In the genomic region with DNA sequence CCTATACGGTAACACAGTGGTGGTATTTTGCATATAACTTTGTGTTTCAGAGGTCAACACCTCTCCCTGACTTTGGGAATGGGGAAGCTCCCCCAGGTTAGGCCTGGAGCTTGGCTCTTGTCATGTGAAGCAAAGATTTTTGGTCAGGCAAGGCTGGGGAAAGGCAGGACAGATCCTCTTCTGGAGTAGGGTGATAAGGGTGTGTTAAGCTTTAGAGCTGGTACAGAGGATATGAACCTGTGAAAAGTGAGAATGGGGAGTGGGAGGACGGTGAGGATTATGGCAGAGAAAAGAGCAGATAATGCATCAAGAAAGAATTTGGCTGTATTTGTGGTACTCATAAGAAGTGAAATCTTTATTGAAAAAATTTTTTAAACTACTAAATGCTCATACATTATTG, we compare ENCODE assay signal across 1 cellular context.
TF ChIP-seq lines count a peak whose summit lies in the region.

No MANE protein-coding gene starts in this region.

TF ChIP-seq in K562, 482 proteins besides CTCF, POLR2A, EP300 and RAD21 (continued from another document and continues in another):
- TF ChIP-seq, protein P1, sequence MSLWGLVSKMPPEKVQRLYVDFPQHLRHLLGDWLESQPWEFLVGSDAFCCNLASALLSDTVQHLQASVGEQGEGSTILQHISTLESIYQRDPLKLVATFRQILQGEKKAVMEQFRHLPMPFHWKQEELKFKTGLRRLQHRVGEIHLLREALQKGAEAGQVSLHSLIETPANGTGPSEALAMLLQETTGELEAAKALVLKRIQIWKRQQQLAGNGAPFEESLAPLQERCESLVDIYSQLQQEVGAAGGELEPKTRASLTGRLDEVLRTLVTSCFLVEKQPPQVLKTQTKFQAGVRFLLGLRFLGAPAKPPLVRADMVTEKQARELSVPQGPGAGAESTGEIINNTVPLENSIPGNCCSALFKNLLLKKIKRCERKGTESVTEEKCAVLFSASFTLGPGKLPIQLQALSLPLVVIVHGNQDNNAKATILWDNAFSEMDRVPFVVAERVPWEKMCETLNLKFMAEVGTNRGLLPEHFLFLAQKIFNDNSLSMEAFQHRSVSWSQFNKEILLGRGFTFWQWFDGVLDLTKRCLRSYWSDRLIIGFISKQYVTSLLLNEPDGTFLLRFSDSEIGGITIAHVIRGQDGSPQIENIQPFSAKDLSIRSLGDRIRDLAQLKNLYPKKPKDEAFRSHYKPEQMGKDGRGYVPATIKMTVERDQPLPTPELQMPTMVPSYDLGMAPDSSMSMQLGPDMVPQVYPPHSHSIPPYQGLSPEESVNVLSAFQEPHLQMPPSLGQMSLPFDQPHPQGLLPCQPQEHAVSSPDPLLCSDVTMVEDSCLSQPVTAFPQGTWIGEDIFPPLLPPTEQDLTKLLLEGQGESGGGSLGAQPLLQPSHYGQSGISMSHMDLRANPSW (CRISPR knock-in tag; IDR thresholded peaks at IDR 0.05) = no peak
- TF ChIP-seq MTA2 (IDR thresholded peaks at IDR 0.05; ENCODE audit: low read depth) = peak; percentile 69
- TF ChIP-seq, protein P2, sequence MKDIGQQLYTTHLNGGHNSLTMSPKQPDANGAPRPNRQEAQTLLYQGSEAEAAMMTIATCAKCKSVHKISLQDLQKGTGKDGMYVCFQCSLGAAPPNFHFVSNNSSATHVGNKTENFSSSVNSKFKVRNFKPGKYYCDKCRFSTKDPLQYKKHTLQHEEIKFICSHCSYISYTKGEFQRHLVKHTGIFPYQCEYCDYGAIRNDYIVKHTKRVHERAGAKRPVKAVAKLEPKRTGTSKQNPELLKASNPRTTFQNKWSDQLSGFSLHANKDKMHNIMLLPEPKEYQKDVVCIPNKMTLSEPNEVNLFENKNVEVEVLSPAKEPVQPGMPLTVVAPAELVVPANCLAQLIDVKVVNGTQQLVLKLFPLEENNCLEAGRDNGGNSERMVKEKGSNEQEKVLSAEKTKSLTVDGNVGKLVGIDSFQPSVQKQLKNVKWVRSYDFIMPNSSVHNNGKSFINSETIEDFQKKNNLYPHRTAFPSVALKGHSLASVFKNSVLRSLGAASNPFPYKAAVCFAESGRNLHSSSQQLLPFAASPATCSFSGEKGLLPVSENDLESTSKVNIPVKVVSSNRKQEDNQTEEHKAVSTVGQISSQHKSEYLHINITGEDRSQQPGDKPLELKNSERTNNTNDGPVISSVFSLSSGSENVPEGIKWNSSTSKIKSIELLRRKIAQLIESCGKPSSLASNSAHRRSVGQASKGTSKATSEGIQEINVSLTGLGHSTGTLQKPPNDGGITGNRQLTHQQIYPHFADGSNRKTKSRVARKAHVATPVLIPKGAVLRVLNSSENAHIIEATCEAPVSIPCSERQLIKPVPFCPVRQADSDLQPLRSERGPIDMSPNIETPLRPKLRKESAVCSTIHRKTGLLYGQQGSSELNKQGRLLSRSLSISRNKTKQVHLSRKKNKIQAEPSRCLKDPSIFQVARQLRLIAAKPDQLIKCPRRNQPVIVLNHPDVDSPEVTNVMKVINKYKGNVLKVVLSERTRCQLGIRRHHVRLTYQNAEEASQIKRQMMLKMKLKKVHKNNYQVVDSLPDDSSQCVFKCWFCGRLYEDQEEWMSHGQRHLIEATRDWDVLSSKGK (CRISPR knock-in tag; IDR thresholded peaks at IDR 0.05) = no peak
- no peak for TF ChIP-seq ZNF717 (CRISPR knock-in tag; IDR thresholded peaks at IDR 0.05)
- TF ChIP-seq RBM17 (IDR thresholded peaks at IDR 0.05; ENCODE audit: borderline replicate concordance, low read depth, low read length) = no peak
- TF ChIP-seq, protein P3, sequence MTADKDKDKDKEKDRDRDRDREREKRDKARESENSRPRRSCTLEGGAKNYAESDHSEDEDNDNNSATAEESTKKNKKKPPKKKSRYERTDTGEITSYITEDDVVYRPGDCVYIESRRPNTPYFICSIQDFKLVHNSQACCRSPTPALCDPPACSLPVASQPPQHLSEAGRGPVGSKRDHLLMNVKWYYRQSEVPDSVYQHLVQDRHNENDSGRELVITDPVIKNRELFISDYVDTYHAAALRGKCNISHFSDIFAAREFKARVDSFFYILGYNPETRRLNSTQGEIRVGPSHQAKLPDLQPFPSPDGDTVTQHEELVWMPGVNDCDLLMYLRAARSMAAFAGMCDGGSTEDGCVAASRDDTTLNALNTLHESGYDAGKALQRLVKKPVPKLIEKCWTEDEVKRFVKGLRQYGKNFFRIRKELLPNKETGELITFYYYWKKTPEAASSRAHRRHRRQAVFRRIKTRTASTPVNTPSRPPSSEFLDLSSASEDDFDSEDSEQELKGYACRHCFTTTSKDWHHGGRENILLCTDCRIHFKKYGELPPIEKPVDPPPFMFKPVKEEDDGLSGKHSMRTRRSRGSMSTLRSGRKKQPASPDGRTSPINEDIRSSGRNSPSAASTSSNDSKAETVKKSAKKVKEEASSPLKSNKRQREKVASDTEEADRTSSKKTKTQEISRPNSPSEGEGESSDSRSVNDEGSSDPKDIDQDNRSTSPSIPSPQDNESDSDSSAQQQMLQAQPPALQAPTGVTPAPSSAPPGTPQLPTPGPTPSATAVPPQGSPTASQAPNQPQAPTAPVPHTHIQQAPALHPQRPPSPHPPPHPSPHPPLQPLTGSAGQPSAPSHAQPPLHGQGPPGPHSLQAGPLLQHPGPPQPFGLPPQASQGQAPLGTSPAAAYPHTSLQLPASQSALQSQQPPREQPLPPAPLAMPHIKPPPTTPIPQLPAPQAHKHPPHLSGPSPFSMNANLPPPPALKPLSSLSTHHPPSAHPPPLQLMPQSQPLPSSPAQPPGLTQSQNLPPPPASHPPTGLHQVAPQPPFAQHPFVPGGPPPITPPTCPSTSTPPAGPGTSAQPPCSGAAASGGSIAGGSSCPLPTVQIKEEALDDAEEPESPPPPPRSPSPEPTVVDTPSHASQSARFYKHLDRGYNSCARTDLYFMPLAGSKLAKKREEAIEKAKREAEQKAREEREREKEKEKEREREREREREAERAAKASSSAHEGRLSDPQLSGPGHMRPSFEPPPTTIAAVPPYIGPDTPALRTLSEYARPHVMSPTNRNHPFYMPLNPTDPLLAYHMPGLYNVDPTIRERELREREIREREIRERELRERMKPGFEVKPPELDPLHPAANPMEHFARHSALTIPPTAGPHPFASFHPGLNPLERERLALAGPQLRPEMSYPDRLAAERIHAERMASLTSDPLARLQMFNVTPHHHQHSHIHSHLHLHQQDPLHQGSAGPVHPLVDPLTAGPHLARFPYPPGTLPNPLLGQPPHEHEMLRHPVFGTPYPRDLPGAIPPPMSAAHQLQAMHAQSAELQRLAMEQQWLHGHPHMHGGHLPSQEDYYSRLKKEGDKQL (CRISPR knock-in tag; IDR thresholded peaks at IDR 0.05; ENCODE audit: borderline replicate concordance) = no peak
- TF ChIP-seq HDGF (IDR thresholded peaks at IDR 0.05) = no peak
- peak; percentile 76 for TF ChIP-seq CBFA2T2 (conservative IDR thresholded peaks at IDR 0.05)
- TF ChIP-seq ZFP30 (CRISPR knock-in tag; IDR thresholded peaks at IDR 0.05; ENCODE audit: borderline replicate concordance) = no peak
- no peak for TF ChIP-seq ZNF445 (CRISPR knock-in tag; IDR thresholded peaks at IDR 0.05; ENCODE audit: low read depth)
- TF ChIP-seq POLR2AphosphoS5 (IDR thresholded peaks at IDR 0.05; ENCODE audit: control insufficient read depth, insufficient read depth, low read depth, low read length) = no peak
- TF ChIP-seq SMARCA4 (IDR thresholded peaks at IDR 0.05) = peak; percentile 82
- no peak for TF ChIP-seq PTBP1 (IDR thresholded peaks at IDR 0.05; ENCODE audit: low read depth, low read length)
- no peak for TF ChIP-seq TAF9B (IDR thresholded peaks at IDR 0.05; ENCODE audit: partially characterized antibody)
- no peak for TF ChIP-seq NR2C1 (IDR thresholded peaks at IDR 0.05)
- TF ChIP-seq NR2C1 (tag; IDR thresholded peaks at IDR 0.05) = no peak
- no peak for TF ChIP-seq EHMT2 (IDR thresholded peaks at IDR 0.05)
- no peak for TF ChIP-seq NRF1 (conservative IDR thresholded peaks at IDR 0.05 in 1 of 2, IDR thresholded peaks at IDR 0.05 in 1 of 2)
- no peak for TF ChIP-seq BRD9 (IDR thresholded peaks at IDR 0.05; ENCODE audit: low read depth, partially characterized antibody)
- peak; percentile 53; the same call in 1 of the 2 replicates for TF ChIP-seq GATA2 (CRISPR knock-in tag; IDR thresholded peaks at IDR 0.05)
- TF ChIP-seq AFF4 (CRISPR knock-in tag; IDR thresholded peaks at IDR 0.05) = no peak
- TF ChIP-seq ZC3H8 (IDR thresholded peaks at IDR 0.05) = no peak
- TF ChIP-seq, protein P4, sequence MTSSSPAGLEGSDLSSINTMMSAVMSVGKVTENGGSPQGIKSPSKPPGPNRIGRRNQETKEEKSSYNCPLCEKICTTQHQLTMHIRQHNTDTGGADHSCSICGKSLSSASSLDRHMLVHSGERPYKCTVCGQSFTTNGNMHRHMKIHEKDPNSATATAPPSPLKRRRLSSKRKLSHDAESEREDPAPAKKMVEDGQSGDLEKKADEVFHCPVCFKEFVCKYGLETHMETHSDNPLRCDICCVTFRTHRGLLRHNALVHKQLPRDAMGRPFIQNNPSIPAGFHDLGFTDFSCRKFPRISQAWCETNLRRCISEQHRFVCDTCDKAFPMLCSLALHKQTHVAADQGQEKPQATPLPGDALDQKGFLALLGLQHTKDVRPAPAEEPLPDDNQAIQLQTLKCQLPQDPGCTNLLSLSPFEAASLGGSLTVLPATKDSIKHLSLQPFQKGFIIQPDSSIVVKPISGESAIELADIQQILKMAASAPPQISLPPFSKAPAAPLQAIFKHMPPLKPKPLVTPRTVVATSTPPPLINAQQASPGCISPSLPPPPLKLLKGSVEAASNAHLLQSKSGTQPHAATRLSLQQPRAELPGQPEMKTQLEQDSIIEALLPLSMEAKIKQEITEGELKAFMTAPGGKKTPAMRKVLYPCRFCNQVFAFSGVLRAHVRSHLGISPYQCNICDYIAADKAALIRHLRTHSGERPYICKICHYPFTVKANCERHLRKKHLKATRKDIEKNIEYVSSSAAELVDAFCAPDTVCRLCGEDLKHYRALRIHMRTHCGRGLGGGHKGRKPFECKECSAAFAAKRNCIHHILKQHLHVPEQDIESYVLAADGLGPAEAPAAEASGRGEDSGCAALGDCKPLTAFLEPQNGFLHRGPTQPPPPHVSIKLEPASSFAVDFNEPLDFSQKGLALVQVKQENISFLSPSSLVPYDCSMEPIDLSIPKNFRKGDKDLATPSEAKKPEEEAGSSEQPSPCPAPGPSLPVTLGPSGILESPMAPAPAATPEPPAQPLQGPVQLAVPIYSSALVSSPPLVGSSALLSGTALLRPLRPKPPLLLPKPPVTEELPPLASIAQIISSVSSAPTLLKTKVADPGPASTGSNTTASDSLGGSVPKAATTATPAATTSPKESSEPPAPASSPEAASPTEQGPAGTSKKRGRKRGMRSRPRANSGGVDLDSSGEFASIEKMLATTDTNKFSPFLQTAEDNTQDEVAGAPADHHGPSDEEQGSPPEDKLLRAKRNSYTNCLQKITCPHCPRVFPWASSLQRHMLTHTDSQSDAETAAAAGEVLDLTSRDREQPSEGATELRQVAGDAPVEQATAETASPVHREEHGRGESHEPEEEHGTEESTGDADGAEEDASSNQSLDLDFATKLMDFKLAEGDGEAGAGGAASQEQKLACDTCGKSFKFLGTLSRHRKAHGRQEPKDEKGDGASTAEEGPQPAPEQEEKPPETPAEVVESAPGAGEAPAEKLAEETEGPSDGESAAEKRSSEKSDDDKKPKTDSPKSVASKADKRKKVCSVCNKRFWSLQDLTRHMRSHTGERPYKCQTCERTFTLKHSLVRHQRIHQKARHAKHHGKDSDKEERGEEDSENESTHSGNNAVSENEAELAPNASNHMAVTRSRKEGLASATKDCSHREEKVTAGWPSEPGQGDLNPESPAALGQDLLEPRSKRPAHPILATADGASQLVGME (CRISPR knock-in tag; IDR thresholded peaks at IDR 0.05) = no peak
- TF ChIP-seq GABPB1 (CRISPR knock-in tag; IDR thresholded peaks at IDR 0.05) = no peak
- no peak for TF ChIP-seq HMGXB4 (CRISPR knock-in tag; IDR thresholded peaks at IDR 0.05)
- TF ChIP-seq DNMT1 (IDR thresholded peaks at IDR 0.05) = no peak
- TF ChIP-seq ILF3 (IDR thresholded peaks at IDR 0.05; ENCODE audit: borderline replicate concordance) = no peak
- TF ChIP-seq ZNF76 (CRISPR knock-in tag; IDR thresholded peaks at IDR 0.05; ENCODE audit: borderline replicate concordance) = no peak
- no peak for TF ChIP-seq SREBF2 (CRISPR knock-in tag; IDR thresholded peaks at IDR 0.05)
- peak; percentile 2; the same call in 1 of the 2 replicates for TF ChIP-seq JUND (IDR thresholded peaks at IDR 0.05; ENCODE audit: borderline replicate concordance, low read depth, low read length)
- no peak for TF ChIP-seq JUND (tag; IDR thresholded peaks at IDR 0.05; ENCODE audit: borderline replicate concordance, low read depth, low read length)
- no peak for TF ChIP-seq KDM2B (CRISPR knock-in tag; IDR thresholded peaks at IDR 0.05)
- no peak for TF ChIP-seq TARDBP (IDR thresholded peaks at IDR 0.05)
